In genomic region chr7:73522081-73522818, GRCh38 we compare ENCODE assay signal across 8 cellular contexts. TPM values are rescaled to one million over a fixed set of nuclear protein-coding genes. Genes with fewer than 3 reads are reported as not detected.
DNase-seq lines count a peak whose midpoint lies in the region; ATAC-seq and TF ChIP-seq lines count a peak whose summit lies in the region.

A gene with protein sequence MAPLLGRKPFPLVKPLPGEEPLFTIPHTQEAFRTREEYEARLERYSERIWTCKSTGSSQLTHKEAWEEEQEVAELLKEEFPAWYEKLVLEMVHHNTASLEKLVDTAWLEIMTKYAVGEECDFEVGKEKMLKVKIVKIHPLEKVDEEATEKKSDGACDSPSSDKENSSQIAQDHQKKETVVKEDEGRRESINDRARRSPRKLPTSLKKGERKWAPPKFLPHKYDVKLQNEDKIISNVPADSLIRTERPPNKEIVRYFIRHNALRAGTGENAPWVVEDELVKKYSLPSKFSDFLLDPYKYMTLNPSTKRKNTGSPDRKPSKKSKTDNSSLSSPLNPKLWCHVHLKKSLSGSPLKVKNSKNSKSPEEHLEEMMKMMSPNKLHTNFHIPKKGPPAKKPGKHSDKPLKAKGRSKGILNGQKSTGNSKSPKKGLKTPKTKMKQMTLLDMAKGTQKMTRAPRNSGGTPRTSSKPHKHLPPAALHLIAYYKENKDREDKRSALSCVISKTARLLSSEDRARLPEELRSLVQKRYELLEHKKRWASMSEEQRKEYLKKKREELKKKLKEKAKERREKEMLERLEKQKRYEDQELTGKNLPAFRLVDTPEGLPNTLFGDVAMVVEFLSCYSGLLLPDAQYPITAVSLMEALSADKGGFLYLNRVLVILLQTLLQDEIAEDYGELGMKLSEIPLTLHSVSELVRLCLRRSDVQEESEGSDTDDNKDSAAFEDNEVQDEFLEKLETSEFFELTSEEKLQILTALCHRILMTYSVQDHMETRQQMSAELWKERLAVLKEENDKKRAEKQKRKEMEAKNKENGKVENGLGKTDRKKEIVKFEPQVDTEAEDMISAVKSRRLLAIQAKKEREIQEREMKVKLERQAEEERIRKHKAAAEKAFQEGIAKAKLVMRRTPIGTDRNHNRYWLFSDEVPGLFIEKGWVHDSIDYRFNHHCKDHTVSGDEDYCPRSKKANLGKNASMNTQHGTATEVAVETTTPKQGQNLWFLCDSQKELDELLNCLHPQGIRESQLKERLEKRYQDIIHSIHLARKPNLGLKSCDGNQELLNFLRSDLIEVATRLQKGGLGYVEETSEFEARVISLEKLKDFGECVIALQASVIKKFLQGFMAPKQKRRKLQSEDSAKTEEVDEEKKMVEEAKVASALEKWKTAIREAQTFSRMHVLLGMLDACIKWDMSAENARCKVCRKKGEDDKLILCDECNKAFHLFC (N-terminal part only) (minus strand): TSS chr7:73522293. CDS start chr7:73521933, 360 bp downstream.

- no peaks in the 10 kb centered on the region for H3K9me3 ChIP-seq in ovary
- no peaks in the 10 kb centered on the region for H3K9me3 ChIP-seq in thyroid gland

- 0% methylated on average over 49 to 76 of the region's 76 CpGs for WGBS in ovary, 3 donors
- WGBS in thyroid gland, 2 donors: 0 to 1% methylated on average over 26 to 57 of the region's 76 CpGs

- H3K36me3 ChIP-seq in ovary (no peaks in the 10 kb centered on the region), thyroid gland (no peaks in the 10 kb centered on the region)

- TF ChIP-seq POLR2A in ovary (IDR thresholded peaks at IDR 0.05) (peak; percentile 58), thyroid gland (IDR thresholded peaks at IDR 0.05) (peak in 1 of 2 donors; percentile 84)

- H3K27me3 ChIP-seq in ovary (no peaks in the 10 kb centered on the region), thyroid gland (no peaks in the 10 kb centered on the region)

- H3K4me1 ChIP-seq in ovary (ENCODE audit: insufficient read depth) (peaks cover 8% of the 10 kb centered on the region), thyroid gland (peaks cover 29 to 31% of the 10 kb centered on the region in 2 donors)

- H3K4me3 ChIP-seq in GM12865 (ENCODE audit: low read depth, low read length) (peak within 1 kb of the TSS; percentile 95), ovary (peak within 1 kb of the TSS; percentile 75), thyroid gland (replicated peaks in 1 of 3) (peak within 1 kb of the TSS; percentile 48 to 91 (median 84))

- H3K27ac ChIP-seq in ovary (peak within 1 kb of the TSS; percentile 86 to 96), thyroid gland (peak within 1 kb of the TSS; percentile 85 to 96 (median 92))

- TF ChIP-seq CTCF in GM12865 (IDR thresholded peaks at IDR 0.05; ENCODE audit: insufficient read depth, low read depth, low read length, missing control alignments) (no peak), ovary (IDR thresholded peaks at IDR 0.05) (peak in 1 of 3 donors; percentile 17), thyroid gland (IDR thresholded peaks at IDR 0.05) (peak in 3 of 6 experiments; percentile 12 to 19 (median 13))

- TF ChIP-seq EP300 in ovary (IDR thresholded peaks at IDR 0.05): no peak

- peak; percentile 100 for DNase-seq in GM12865 (ENCODE audit: low read depth)
- DNase-seq in NCI-H1417 (lab: John Stamatoyannopoulos, UW): peak; percentile 99 to 100 (median 99)
- DNase-seq in SW 1271 (lab: John Stamatoyannopoulos, UW): peak; percentile 96
- DNase-seq in activated naive CD8-positive, alpha-beta T cell treated with anti-CD3 and anti-CD28 coated beads, Interleukin-2, amount 50 U/mL, for 16 hours (ENCODE audit: low read depth, low spot score): peak; percentile 94
- peak; percentile 99 for DNase-seq in Right ventricle myocardium inferior (ENCODE audit: missing footprints)
- peak; percentile 97 to 98 (median 98) for DNase-seq in ovary
- DNase-seq in thyroid gland: peak; percentile 99

- intact Hi-C loops in Right ventricle myocardium inferior (cut with DNase I) (loop anchor here (1.0 to 5.0 kb wide), 3 partner anchors 35 to 690 kb away; partner anchors contain the start of genes BCL7B and TBL2), ovary (cut with DNase I) (loop anchor here in 1 of 4 donors (10.0 kb wide), 1 partner anchor 53 kb away; the partner anchor contains the start of gene TBL2), thyroid gland (cut with DNase I) (no loop called here)

- ATAC-seq in HG02759 (IDR thresholded peaks at IDR 0.05; ENCODE audit: unreplicated experiment) (peak; percentile 88), Right ventricle myocardium inferior (peak; percentile 98)

RNA-seq across cellular contexts. Expression of the gene that starts here (rescaled TPM):
- total RNA-seq in Right ventricle myocardium inferior (40.9 TPM), ovary (10 to 100 TPM; 37.6 to 89.7 (median 63.3) TPM), thyroid gland (10 to 100 TPM; 52.8 to 69.0 (median 55.1) TPM)
- 10 to 100 TPM; 33.4 to 54.6 TPM for polyA plus RNA-seq in ovary

Comparison
In these comparisons a context has a peak if more than half of its experiments do, and no peak if none do; other contexts are left out.
1. Peak in every context shown above with its lines: DNase-seq, ATAC-seq, H3K4me3 ChIP-seq and H3K27ac ChIP-seq.